26 cellular contexts compared by ENCODE assay signal in genomic region chr2:53108246-53108645, GRCh38.
"Had no signal": no experiment of that assay in that cellular context is flagged by ENCODE, and none has a peak within 500 bp of the region (broad histone marks: within the 10 kb centered on the region; RNA-seq: fewer than 3 reads in every experiment).

No MANE protein-coding gene starts in this region.

- H3K4me1 ChIP-seq: stomach, suprapubic skin, tibial nerve, upper lobe of left lung, upper lobe of right lung, uterus, vagina had no signal

- H3K4me3 ChIP-seq: stomach, suprapubic skin, thoracic aorta, thyroid gland, tibial nerve, transverse colon, upper lobe of left lung, upper lobe of right lung, uterus, vagina had no signal

- H3K9me3 ChIP-seq: suprapubic skin, thoracic aorta, thyroid gland, tibial nerve, transverse colon, upper lobe of left lung, upper lobe of right lung, uterus, vagina had no signal

- H3K27ac ChIP-seq: stomach, suprapubic skin, thoracic aorta, thyroid gland, tibial nerve, transverse colon, upper lobe of left lung, upper lobe of right lung, uterus, vagina had no signal

- FAIRE-seq: urothelium cell line had no signal

- H3K36me3 ChIP-seq: stomach, suprapubic skin, thoracic aorta, thyroid gland, tibial nerve, transverse colon, upper lobe of left lung, upper lobe of right lung, uterus, vagina had no signal

- ATAC-seq: stimulated activated effector memory CD8-positive, alpha-beta T cell treated with anti-CD3 and anti-CD28 coated beads, Interleukin-12 subunit alpha, Interleukin-12 subunit beta, amount 100 ng/mL, for 72 hours; stimulated activated memory B cell treated with anti-CD40 and anti-IgM and Interleukin-4, amounts not matched to agents 10 μg/mL and 1 μg/mL and 100 μg/mL, for 72 hours; stimulated activated naive B cell treated with anti-CD40 and anti-IgM and Interleukin-4, amounts not matched to agents 10 μg/mL and 1 μg/mL and 100 μg/mL, for 72 hours; stimulated activated naive CD8-positive, alpha-beta T cell treated with anti-CD3 and anti-CD28 coated beads, Interleukin-15, amount 100 ng/mL, for 72 hours; stimulated activated naive CD8-positive, alpha-beta T cell treated with anti-CD3 and anti-CD28 coated beads, Interleukin-15, Interleukin-2, amounts not matched to agents 100 U/mL and 50 U/mL, for 24 hours; upper lobe of right lung had no signal

- H3K27me3 ChIP-seq: stomach, suprapubic skin, thyroid gland, tibial nerve, transverse colon, upper lobe of left lung, upper lobe of right lung, uterus, vagina had no signal

- DNase-seq: stimulated activated CD4-positive, alpha-beta T cell treated with anti-CD3 and anti-CD28 coated beads, Interleukin-2, amount 100 ng/mL, for 24 hours; stimulated activated CD4-positive, alpha-beta T cell treated with anti-CD3 and anti-CD28 coated beads, Interleukin-2, amount 100 ng/mL, for 48 hours; stimulated activated CD4-positive, alpha-beta T cell treated with anti-CD3 and anti-CD28 coated beads, Interleukin-4, amount 100 ng/mL, for 1 hour; stimulated activated CD4-positive, alpha-beta T cell treated with anti-CD3 and anti-CD28 coated beads, Interleukin-4, amount 100 ng/mL, for 24 hours; stimulated activated CD4-positive, alpha-beta T cell treated with anti-CD3 and anti-CD28 coated beads, Interleukin-4, amount 100 ng/mL, for 4 hours; stimulated activated CD8-positive, alpha-beta memory T cell treated with anti-CD3 and anti-CD28 coated beads, Interleukin-4, amount 100 ng/mL, for 48 hours; stimulated activated naive B cell treated with anti-CD40 and anti-IgM and Interleukin-4, amounts not matched to agents 10 μg/mL and 1 μg/mL and 100 μg/mL, for 72 hours; stimulated activated naive CD4-positive, alpha-beta T cell; stimulated activated naive CD4-positive, alpha-beta T cell treated with Interleukin-2 at 50 U/mL for 16 hours; stimulated activated naive CD8-positive, alpha-beta T cell treated with anti-CD3 and anti-CD28 coated beads, Interleukin-15, amount 100 ng/mL, for 72 hours; stimulated activated naive CD8-positive, alpha-beta T cell treated with anti-CD3 and anti-CD28 coated beads, Interleukin-15, Interleukin-2, amounts not matched to agents 100 U/mL and 50 U/mL, for 24 hours; stomach; substantia nigra; thyroid gland; transverse colon; trophoblast cell; upper lobe of left lung; upper lobe of right lung; uterus had no signal
